ENCODE assay signal across 8 cellular contexts in genomic region chr7:48109848-48110663, GRCh38. TPM values are rescaled to one million over a fixed set of nuclear protein-coding genes. Genes with fewer than 3 reads are reported as not detected.
DNase-seq lines count a peak whose midpoint lies in the region; ATAC-seq, FAIRE-seq and TF ChIP-seq lines count a peak whose summit lies in the region.

No MANE protein-coding gene starts in this region.

- H3K27me3 ChIP-seq in H1 (replicated peaks in 1 of 4; ENCODE audit: control insufficient read depth in 3 of 4, extremely low read depth in 1 of 4, insufficient read depth in 3 of 4, low read length in 3 of 4), result no peaks in the 10 kb centered on the region

- no peaks in the 10 kb centered on the region for H3K4me1 ChIP-seq in H1 (replicated peaks in 1 of 4; ENCODE audit: control insufficient read depth in 3 of 4, insufficient read depth in 4 of 4, low read length in 3 of 4)

- H3K4me3 Mint-ChIP-seq in CD14-positive monocyte, result no peak overlapping the region
- no peak overlapping the region for H3K4me3 Mint-ChIP-seq in activated CD8-positive, alpha-beta T cell treated with anti-CD3 and anti-CD28 coated beads, Interleukin-2, amount 10 ng/mL, durations not matched to agents 7 days and 5 days

- H2BK120ac ChIP-seq in H1 (replicated peaks; ENCODE audit: low read depth, low read length), result no peak overlapping the region

- no peaks in the 10 kb centered on the region for H3K9me3 Mint-ChIP-seq in CD14-positive monocyte
- no peaks in the 10 kb centered on the region for H3K9me3 Mint-ChIP-seq in activated CD8-positive, alpha-beta T cell treated with anti-CD3 and anti-CD28 coated beads, Interleukin-2, amount 10 ng/mL, durations not matched to agents 7 days and 5 days (ENCODE audit: insufficient read depth)

- CTCF ChIA-PET in activated CD8-positive, alpha-beta T cell treated with anti-CD3 and anti-CD28 coated beads, Interleukin-2, amount 10 ng/mL, durations not matched to agents 7 days and 5 days (lab: Charles Lee), result interaction anchor here (0.6 to 4.2 kb wide), 40 partner anchors 8 to 442 kb away, joined by 3 to 88 read pairs (median 5); partner anchors contain the start of genes HUS1 and PKD1L1
- CTCF ChIA-PET in H1 (lab: Charles Lee; ENCODE audit: partially characterized antibody), result interaction anchor here (0.7 to 4.6 kb wide), 43 partner anchors 8 to 215 kb away, joined by 3 to 38 read pairs (median 5); partner anchors contain the start of genes PKD1L1 and UPP1

- H2BK20ac ChIP-seq in H1 (ENCODE audit: low read length), result no peak overlapping the region

- DNase-seq in CD14-positive monocyte (ENCODE audit: low spot score), result peak; percentile 66
- peak; percentile 37 to 73 for DNase-seq in NCI-H526 (lab: John Stamatoyannopoulos, UW)
- DNase-seq in activated CD8-positive, alpha-beta T cell treated with anti-CD3 and anti-CD28 coated beads, Interleukin-2, amount 10 ng/mL, durations not matched to agents 7 days and 5 days, result peak; percentile 91
- peak; percentile 73 to 96 for DNase-seq in H1 (ENCODE audit: low read depth in 1 of 2, low spot score in 2 of 2)
- DNase-seq in mucosa of gallbladder (ENCODE audit: low spot score), result peak; percentile 85
- DNase-seq in stimulated activated CD8-positive, alpha-beta memory T cell treated with anti-CD3 and anti-CD28 coated beads, Interleukin-7, amount 100 ng/mL, for 48 hours (ENCODE audit: extremely low read depth in 1 of 2, low read depth in 1 of 2), result peak; percentile 58 to 71

- H2BK5ac ChIP-seq in H1 (ENCODE audit: low read depth, low read length), result no peak overlapping the region; the same call in 1 of the 2 replicates

- H3K4ac ChIP-seq in H1 (replicated peaks; ENCODE audit: insufficient read length, low read depth, low read length), result no peak overlapping the region

- peak; percentile 90 for ATAC-seq in GM19023 (IDR thresholded peaks at IDR 0.05; ENCODE audit: unreplicated experiment)
- peak; percentile 76 for ATAC-seq in HG03139 (IDR thresholded peaks at IDR 0.05; ENCODE audit: unreplicated experiment)
- ATAC-seq in activated CD8-positive, alpha-beta T cell treated with anti-CD3 and anti-CD28 coated beads, Interleukin-2, amount 10 ng/mL, durations not matched to agents 7 days and 5 days, result peak; percentile 95

- no peak for TF ChIP-seq EP300 in H1 (IDR thresholded peaks at IDR 0.05; ENCODE audit: borderline replicate concordance in 1 of 2, low read depth in 2 of 2, low read length in 2 of 2)

- peak; percentile 99 for TF ChIP-seq CTCF in CD14-positive monocyte (IDR thresholded peaks at IDR 0.05)
- peak; percentile 94 to 98 (median 97) for TF ChIP-seq CTCF in H1 (IDR thresholded peaks at IDR 0.05; ENCODE audit: control extremely low read depth in 1 of 3, insufficient read depth in 1 of 3, low read depth in 1 of 3, low read length in 3 of 3)

- H3K36me3 Mint-ChIP-seq in CD14-positive monocyte, result peaks cover 42 to 48% of the 10 kb centered on the region in 2 donors
- peaks cover 39% of the 10 kb centered on the region for H3K36me3 Mint-ChIP-seq in activated CD8-positive, alpha-beta T cell treated with anti-CD3 and anti-CD28 coated beads, Interleukin-2, amount 10 ng/mL, durations not matched to agents 7 days and 5 days (ENCODE audit: low read depth)

- H3K23me2 ChIP-seq in H1 (ENCODE audit: low read depth, low read length), result no peaks in the 10 kb centered on the region; the same call in 1 of the 2 replicates

- no peak overlapping the region for H2AFZ ChIP-seq in H1 (ENCODE audit: low read length)

- H4K8ac ChIP-seq in H1 (ENCODE audit: extremely low read depth, insufficient read depth, low read length), result no peak overlapping the region

- H2AK5ac ChIP-seq in H1 (ENCODE audit: low read depth, low read length), result no peak overlapping the region

- TF ChIP-seq RAD21 in H1 (IDR thresholded peaks at IDR 0.05 in 1 of 2, conservative IDR thresholded peaks at IDR 0.05 in 1 of 2; ENCODE audit: low read depth in 2 of 2, low read length in 2 of 2), result peak; percentile 92 to 95

- TF ChIP-seq POLR2A in H1 (IDR thresholded peaks at IDR 0.05; ENCODE audit: control extremely low read depth in 1 of 2, low read depth in 2 of 2, low read length in 2 of 2), result no peak

- POLR2A ChIA-PET in activated CD8-positive, alpha-beta T cell treated with anti-CD3 and anti-CD28 coated beads, Interleukin-2, amount 10 ng/mL, durations not matched to agents 7 days and 5 days (lab: Charles Lee), result interaction anchor here (0.7 to 0.9 kb wide), 2 partner anchors 118 to 119 kb away, joined by 3 read pairs; no protein-coding TSS in a partner anchor
- POLR2A ChIA-PET in H1 (lab: Charles Lee; ENCODE audit: partially characterized antibody), result interaction anchor here (0.7 to 2.0 kb wide), 7 partner anchors 10 to 210 kb away, joined by 3 to 15 read pairs (median 3); partner anchors contain the start of gene UPP1

- no peak overlapping the region for H3K56ac ChIP-seq in H1 (replicated peaks; ENCODE audit: insufficient read length, low read depth, low read length)

- H4K91ac ChIP-seq in H1 (replicated peaks; ENCODE audit: insufficient read length, low read length), result no peak overlapping the region

- H3K9ac ChIP-seq in H1 (replicated peaks in 1 of 4; ENCODE audit: extremely low read depth in 1 of 4, low read depth in 3 of 4, low read length in 3 of 4), result no peak overlapping the region

- H3K79me1 ChIP-seq in H1 (ENCODE audit: low read depth, low read length), result no peaks in the 10 kb centered on the region

- H3K36me3 ChIP-seq in H1 (ENCODE audit: control insufficient read depth in 2 of 4, insufficient read depth in 4 of 4, low read length in 3 of 4), result peaks cover 7 to 32% (median 22%) of the 10 kb centered on the region in 4 experiments

- no peak overlapping the region for H3K27ac ChIP-seq in H1 (ENCODE audit: low read depth, low read length)

- H2BK12ac ChIP-seq in H1 (ENCODE audit: low read depth, low read length), result no peak overlapping the region

- no peak overlapping the region for H3K18ac ChIP-seq in H1 (ENCODE audit: extremely low read depth, low read length)

- H3K9me3 ChIP-seq in H1 (ENCODE audit: insufficient read depth in 2 of 2, low read depth in 1 of 2, low read length in 1 of 2), result no peaks in the 10 kb centered on the region

- peak overlapping the region; percentile 21 to 89 (median 69) for H3K27ac Mint-ChIP-seq in CD14-positive monocyte
- peak overlapping the region; percentile 67 for H3K27ac Mint-ChIP-seq in activated CD8-positive, alpha-beta T cell treated with anti-CD3 and anti-CD28 coated beads, Interleukin-2, amount 10 ng/mL, durations not matched to agents 7 days and 5 days

- H3K14ac ChIP-seq in H1 (ENCODE audit: insufficient read length), result no peak overlapping the region

- intact Hi-C loops in CD14-positive monocyte (cut with micrococcal nuclease), result loop anchor here (1.0 to 5.0 kb wide), 6 partner anchors 38 to 168 kb away; partner anchors contain the start of gene C7orf57 (in 1 of the 2)

- peaks cover 0 to 1% (median 1%) of the 10 kb centered on the region in 3 donors for H3K27me3 Mint-ChIP-seq in CD14-positive monocyte (ENCODE audit: low read depth in 3 of 3)
- no peaks in the 10 kb centered on the region for H3K27me3 Mint-ChIP-seq in activated CD8-positive, alpha-beta T cell treated with anti-CD3 and anti-CD28 coated beads, Interleukin-2, amount 10 ng/mL, durations not matched to agents 7 days and 5 days (ENCODE audit: low read depth)

- peaks cover 2% of the 10 kb centered on the region in 2 experiments for H4K20me1 ChIP-seq in H1 (replicated peaks in 1 of 2; ENCODE audit: control insufficient read depth in 1 of 2, insufficient read depth in 2 of 2, low read length in 2 of 2)

- no peak overlapping the region for H3K23ac ChIP-seq in H1 (ENCODE audit: insufficient read length)

- no peak overlapping the region for H3K4me2 ChIP-seq in H1 (ENCODE audit: insufficient read depth in 1 of 2, low read depth in 2 of 2, low read length in 2 of 2)

- no peak overlapping the region for H4K5ac ChIP-seq in H1 (ENCODE audit: insufficient read length, low read depth, low read length)

- 49% methylated on average over 9 of the region's 9 CpGs; no CpG with 5 or more reads in 1 of the 2 experiments for WGBS in H1 (ENCODE audit: extremely low coverage in 1 of 2, insufficient coverage in 1 of 2, insufficient read length in 1 of 2, insufficient replicate concordance in 2 of 2, low coverage in 1 of 2, low lambda C conversion rate in 2 of 2, missing lambda C conversion rate in 1 of 2), 2 experiments

- H3K4me3 ChIP-seq in H1 (ENCODE audit: extremely low read depth in 1 of 4, insufficient read depth in 2 of 4, low read depth in 3 of 4, low read length in 4 of 4), result no peak overlapping the region

- 0 out of 2 replicates have a peak overlapping the region, but pooled peaks have one; percentile 96 for H2BK15ac ChIP-seq in H1 (ENCODE audit: low read length)

- FAIRE-seq in H1 (lab: Jason Lieb, UNC), result peak; percentile 60

- H3K4me1 Mint-ChIP-seq in CD14-positive monocyte, result peaks cover 6% of the 10 kb centered on the region
- H3K4me1 Mint-ChIP-seq in activated CD8-positive, alpha-beta T cell treated with anti-CD3 and anti-CD28 coated beads, Interleukin-2, amount 10 ng/mL, durations not matched to agents 7 days and 5 days (ENCODE audit: low read depth), result peaks cover 21% of the 10 kb centered on the region

- no peaks in the 10 kb centered on the region for H3K79me2 ChIP-seq in H1 (ENCODE audit: control insufficient read depth in 1 of 2, insufficient read depth in 2 of 2, low read length in 2 of 2)

TF ChIP-seq in H1, 55 proteins besides CTCF, POLR2A, EP300 and RAD21 (continues in another document):
- TF ChIP-seq KDM1A (IDR thresholded peaks at IDR 0.05; ENCODE audit: borderline replicate concordance, low read length), result no peak
- no peak for TF ChIP-seq E2F6 (IDR thresholded peaks at IDR 0.05)

RNA-seq across cellular contexts. Expression of gene UPP1, which starts 21.0 kb away (rescaled TPM):
- 100 to 1,000 TPM; 109 to 129 TPM for polyA plus RNA-seq in CD14-positive monocyte
- 10 to 100 TPM; 60.7 to 68.4 TPM for total RNA-seq in activated CD8-positive, alpha-beta T cell treated with anti-CD3 and anti-CD28 coated beads, Interleukin-2, amount 10 ng/mL, durations not matched to agents 7 days and 5 days
- total RNA-seq in H1 (2021; fragmentation: NEBNext Ultra II Directional; extraction: Animal tissue kit (Norgen Biotek cat#: 25700)), result 37.5 and 40.7 TPM in 2 replicates
- polyA plus RNA-seq in H1 (2011; rRNA removed), result 46.2 and 61.4 TPM in 2 replicates
- polyA plus RNA-seq in H1 (2011; cell fraction: cytosol; rRNA removed), result 58.2 TPM
- 66.5 TPM for polyA plus RNA-seq in H1 (2011; cell fraction: nucleus; rRNA removed)
- 27.9 to 52.2 TPM (median 42.1 TPM) in 4 replicates for polyA plus RNA-seq in H1 (2012, experiment 1 of 2)
- 52.2 TPM for polyA plus RNA-seq in H1 (2012, experiment 2 of 2)
- 26.9 TPM for polyA plus RNA-seq in H1 (2013, experiment 1 of 2)
- 26.2 TPM for polyA plus RNA-seq in H1 (2013, experiment 2 of 2)
- polyA minus RNA-seq in H1 (2011; rRNA and poly(A)+ RNA removed), result 12.3 and 17.4 TPM in 2 replicates
- 15.8 TPM for polyA minus RNA-seq in H1 (2011; cell fraction: cytosol; rRNA and poly(A)+ RNA removed)
- 22.2 TPM for polyA minus RNA-seq in H1 (2011; cell fraction: nucleus; rRNA and poly(A)+ RNA removed)
- 16.8 TPM for total RNA-seq in mucosa of gallbladder
